ENCODE assay signal across 1 cellular context in genomic region chr15:68440136-68440535, GRCh38.
TF ChIP-seq lines count a peak whose summit lies in the region.

No MANE protein-coding gene starts in this region.

TF ChIP-seq in IMR-90, 13 proteins besides CTCF, POLR2A, EP300 and RAD21 (continued from another document):
- TF ChIP-seq, protein P1, sequence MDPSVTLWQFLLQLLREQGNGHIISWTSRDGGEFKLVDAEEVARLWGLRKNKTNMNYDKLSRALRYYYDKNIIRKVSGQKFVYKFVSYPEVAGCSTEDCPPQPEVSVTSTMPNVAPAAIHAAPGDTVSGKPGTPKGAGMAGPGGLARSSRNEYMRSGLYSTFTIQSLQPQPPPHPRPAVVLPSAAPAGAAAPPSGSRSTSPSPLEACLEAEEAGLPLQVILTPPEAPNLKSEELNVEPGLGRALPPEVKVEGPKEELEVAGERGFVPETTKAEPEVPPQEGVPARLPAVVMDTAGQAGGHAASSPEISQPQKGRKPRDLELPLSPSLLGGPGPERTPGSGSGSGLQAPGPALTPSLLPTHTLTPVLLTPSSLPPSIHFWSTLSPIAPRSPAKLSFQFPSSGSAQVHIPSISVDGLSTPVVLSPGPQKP (IDR thresholded peaks at IDR 0.05; ENCODE audit: borderline replicate concordance, low read depth, low read length): no peak
- TF ChIP-seq NFE2L2 (IDR thresholded peaks at IDR 0.05; ENCODE audit: low read depth, low read length) (no peak), MAFK (IDR thresholded peaks at IDR 0.05; ENCODE audit: low read depth, low read length) (no peak), CHD1 (IDR thresholded peaks at IDR 0.05; ENCODE audit: low read depth, low read length) (no peak), SMC3 (IDR thresholded peaks at IDR 0.05; ENCODE audit: low read depth, low read length) (no peak), MAZ (IDR thresholded peaks at IDR 0.05; ENCODE audit: borderline replicate concordance, low read depth, low read length) (no peak), RCOR1 (IDR thresholded peaks at IDR 0.05; ENCODE audit: insufficient replicate concordance, low read length) (no peak), CEBPB (IDR thresholded peaks at IDR 0.05; ENCODE audit: low read depth, low read length) (no peak)
- TF ChIP-seq, protein P2, sequence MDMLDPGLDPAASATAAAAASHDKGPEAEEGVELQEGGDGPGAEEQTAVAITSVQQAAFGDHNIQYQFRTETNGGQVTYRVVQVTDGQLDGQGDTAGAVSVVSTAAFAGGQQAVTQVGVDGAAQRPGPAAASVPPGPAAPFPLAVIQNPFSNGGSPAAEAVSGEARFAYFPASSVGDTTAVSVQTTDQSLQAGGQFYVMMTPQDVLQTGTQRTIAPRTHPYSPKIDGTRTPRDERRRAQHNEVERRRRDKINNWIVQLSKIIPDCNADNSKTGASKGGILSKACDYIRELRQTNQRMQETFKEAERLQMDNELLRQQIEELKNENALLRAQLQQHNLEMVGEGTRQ (IDR thresholded peaks at IDR 0.05; ENCODE audit: low read depth, low read length): no peak
